26 cellular contexts compared by ENCODE assay signal in genomic region chr22:30294830-30295229, GRCh38. TPM values are rescaled to one million over a fixed set of nuclear protein-coding genes. Genes with fewer than 3 reads are reported as not detected.
"Had no signal": no experiment of that assay in that cellular context is flagged by ENCODE, and none has a peak within 500 bp of the region (broad histone marks: within the 10 kb centered on the region; RNA-seq: fewer than 3 reads in every experiment).

No MANE protein-coding gene starts in this region.

- H2AFZ ChIP-seq: hepatocyte had no signal

- FAIRE-seq: endometrium, TTC549, urothelium cell line had no signal

- H3K27ac Mint-ChIP-seq: memory B cell, nephron progenitor cell had no signal

- H3K4me2 ChIP-seq: hepatocyte had no signal

- H3K4me3 ChIP-seq: hepatocyte, right lobe of liver, skin epidermis, thoracic aorta had no signal

- ATAC-seq: right lobe of liver, T-cell had no signal

- H3K27me3 ChIP-seq: hepatocyte, right lobe of liver had no signal

- H3K9me3 ChIP-seq: right lobe of liver, thoracic aorta had no signal

- H3K4me3 Mint-ChIP-seq: memory B cell, nephron progenitor cell had no signal

- H3K27ac ChIP-seq: hepatocyte, right lobe of liver, thoracic aorta had no signal

- DNase-seq: activated CD4-positive, alpha-beta T cell treated with anti-CD3 and anti-CD28 coated beads for 1 hour; activated CD4-positive, alpha-beta T cell treated with anti-CD3 and anti-CD28 coated beads, Interleukin-2, amount 50 U/mL, for 1 hour; activated CD8-positive, alpha-beta memory T cell treated with anti-CD3 and anti-CD28 coated beads for 24 hours; activated CD8-positive, alpha-beta memory T cell treated with anti-CD3 and anti-CD28 coated beads, Interleukin-2, amount 50 U/mL, for 4 hours; activated naive CD4-positive, alpha-beta T cell treated with Interleukin-2 at 50 U/mL for 16 hours; activated T-cell treated with anti-CD3 and anti-CD28 coated beads, Interleukin-2, amount 50 U/mL, for 48 hours; amygdala; effector CD4-positive, alpha-beta T cell; foreskin fibroblast; nephron progenitor cell; nucleus accumbens; right lobe of liver; stimulated activated CD4-positive, alpha-beta T cell treated with anti-CD3 and anti-CD28 coated beads, Interleukin-1b, Interleukin-23, amount 100 ng/mL, for 48 hours; stimulated activated naive CD4-positive, alpha-beta T cell; T-cell had no signal

- H3K9me3 Mint-ChIP-seq: memory B cell, nephron progenitor cell, T-cell had no signal

- H3K27me3 Mint-ChIP-seq: memory B cell, T-cell had no signal

RNA-seq across cellular contexts. Expression of gene OSM, which starts 28.2 kb away (rescaled TPM):
- total RNA-seq: chondrocyte, epithelial cell of proximal tubule, fibroblast of lung, glomerular endothelial cell had no signal
- polyA plus RNA-seq: fibroblast of lung, hepatocyte had no signal
